Comparison of ENCODE assay signal across 39 cellular contexts in the genomic region with DNA sequence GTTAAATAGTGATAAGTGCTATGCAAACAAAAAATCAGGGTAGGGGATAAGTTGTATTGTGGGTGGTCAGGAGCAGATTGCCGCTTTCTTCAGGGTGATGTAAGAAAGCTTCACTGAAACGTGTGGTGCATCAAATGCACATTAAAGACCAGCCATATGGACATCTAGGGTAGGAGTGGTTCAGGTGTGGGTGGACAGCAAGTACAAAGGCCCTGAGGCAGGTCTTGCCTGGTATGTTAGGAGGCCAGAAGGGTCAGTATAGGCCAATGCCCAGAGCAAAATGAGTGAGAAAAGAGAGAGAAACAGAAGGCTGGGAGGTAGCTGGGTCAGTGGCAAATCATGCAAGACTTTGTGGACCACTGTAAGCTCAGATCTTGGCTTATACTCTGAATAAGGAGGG. TPM values are rescaled to one million over a fixed set of nuclear protein-coding genes. Genes with fewer than 3 reads are reported as not detected.
"Had no signal": no experiment of that assay in that cellular context is flagged by ENCODE, and none has a peak within 500 bp of the region (broad histone marks: within the 10 kb centered on the region; RNA-seq: fewer than 3 reads in every experiment).

No MANE protein-coding gene starts in this region.

- H3K36me3 ChIP-seq: adrenal gland, ascending aorta, breast epithelium, cardiac muscle cell, colonic mucosa, esophagus squamous epithelium, gastroesophageal sphincter, heart right ventricle, WERI-Rb-1 had no signal

- H3K27ac Mint-ChIP-seq: activated B cell treated with CpG ODN at 0.5 μM for 24 hours; activated CD8-positive, alpha-beta T cell treated with anti-CD3 and anti-CD28 coated beads for 36 hours; activated naive CD8-positive, alpha-beta T cell treated with anti-CD3 and anti-CD28 coated beads for 36 hours; activated naive CD8-positive, alpha-beta T cell treated with anti-CD3 and anti-CD28 coated beads, Interleukin-2, amount 50 U/mL, for 24 hours; activated T-helper 17 cell treated with anti-CD3 and anti-CD28 coated beads, Interleukin-2, amount 50 U/mL, for 72 hours; brain had no signal

- H3K9me3 Mint-ChIP-seq: activated B cell treated with CpG ODN at 0.5 μM for 24 hours; activated CD8-positive, alpha-beta T cell treated with anti-CD3 and anti-CD28 coated beads for 36 hours; activated naive CD8-positive, alpha-beta T cell treated with anti-CD3 and anti-CD28 coated beads for 36 hours; activated naive CD8-positive, alpha-beta T cell treated with anti-CD3 and anti-CD28 coated beads, Interleukin-2, amount 50 U/mL, for 24 hours; activated T-cell treated with anti-CD3 and anti-CD28 coated beads, Interleukin-2, amount 50 U/mL, for 4 hours; activated T-helper 17 cell treated with anti-CD3 and anti-CD28 coated beads, Interleukin-2, amount 50 U/mL, for 72 hours; brain had no signal

- DNase-seq: activated B cell treated with CpG ODN at 0.5 μM for 24 hours; activated CD4-positive, alpha-beta T cell treated with anti-CD3 and anti-CD28 coated beads for 48 hours; activated CD4-positive, alpha-beta T cell treated with anti-CD3 and anti-CD28 coated beads, Interleukin-2, amount 50 U/mL, for 1 hour; activated CD4-positive, alpha-beta T cell treated with anti-CD3 and anti-CD28 coated beads, Interleukin-2, amount 50 U/mL, for 48 hours; activated CD8-positive, alpha-beta memory T cell treated with anti-CD3 and anti-CD28 coated beads for 24 hours; activated CD8-positive, alpha-beta T cell treated with anti-CD3 and anti-CD28 coated beads for 36 hours; activated effector memory CD4-positive, alpha-beta T cell treated with Interleukin-2 at 50 U/mL for 16 hours; activated gamma-delta T cell treated with Interleukin-2 at 50 U/mL for 16 hours; activated naive CD4-positive, alpha-beta T cell treated with anti-CD3 and anti-CD28 coated beads, Interleukin-2, amount 50 U/mL, for 16 hours; activated naive CD4-positive, alpha-beta T cell treated with Interleukin-2 at 50 U/mL for 16 hours; activated naive CD8-positive, alpha-beta T cell treated with anti-CD3 and anti-CD28 coated beads for 36 hours; activated naive CD8-positive, alpha-beta T cell treated with anti-CD3 and anti-CD28 coated beads, Interleukin-2, amount 50 U/mL, for 24 hours; activated T-cell treated with anti-CD3 and anti-CD28 coated beads, Interleukin-2, amount 50 U/mL, for 4 hours; adrenal gland; amygdala; central memory CD4-positive, alpha-beta T cell; cerebellar nuclear complex; colonic mucosa; effector CD8-positive, alpha-beta T cell; esophagus squamous epithelium; foreskin melanocyte; heart right ventricle; T-helper 2 cell; WERI-Rb-1 had no signal

- H3K79me2 ChIP-seq: hepatocyte had no signal

- H2AFZ ChIP-seq: hepatocyte had no signal

- H3K36me3 Mint-ChIP-seq: activated naive CD8-positive, alpha-beta T cell treated with anti-CD3 and anti-CD28 coated beads for 36 hours; brain had no signal

- H3K4me1 ChIP-seq: adrenal gland, ascending aorta, colonic mucosa, esophagus squamous epithelium, gastroesophageal sphincter had no signal

- H3K4me3 ChIP-seq: adrenal gland, ascending aorta, breast epithelium, cardiac muscle cell, colonic mucosa, esophagus squamous epithelium, gastroesophageal sphincter, heart right ventricle, hepatocyte had no signal

- H3K4me2 ChIP-seq: hepatocyte had no signal

- ATAC-seq: activated CD4-positive, CD25-positive, alpha-beta regulatory T cell treated with anti-CD3 and anti-CD28 coated beads, Interleukin-2, amount 50 U/mL, for 24 hours; activated CD8-positive, alpha-beta T cell treated with anti-CD3 and anti-CD28 coated beads for 36 hours; activated naive CD8-positive, alpha-beta T cell treated with anti-CD3 and anti-CD28 coated beads, Interleukin-2, amount 50 U/mL, for 24 hours; activated T-cell treated with anti-CD3 and anti-CD28 coated beads, Interleukin-2, amount 50 U/mL, for 4 hours; activated T-helper 17 cell treated with anti-CD3 and anti-CD28 coated beads, Interleukin-2, amount 50 U/mL, for 72 hours; gastroesophageal sphincter; heart right ventricle had no signal

- H3K27me3 ChIP-seq: ascending aorta, breast epithelium had no signal

- H3K9me3 ChIP-seq: adrenal gland, ascending aorta, breast epithelium, colonic mucosa, esophagus squamous epithelium, gastroesophageal sphincter, heart right ventricle had no signal

- H3K27ac ChIP-seq: adrenal gland, ascending aorta, cardiac muscle cell, colonic mucosa, epithelial cell of prostate, esophagus squamous epithelium, gastroesophageal sphincter, heart right ventricle, hepatocyte, WERI-Rb-1 had no signal

RNA-seq across cellular contexts. Expression of gene CISTR, which starts 25.6 kb away (rescaled TPM):
- total RNA-seq: activated B cell treated with CpG ODN at 0.5 μM for 24 hours; activated CD8-positive, alpha-beta T cell treated with anti-CD3 and anti-CD28 coated beads for 36 hours; activated naive CD8-positive, alpha-beta T cell treated with anti-CD3 and anti-CD28 coated beads for 36 hours; activated T-cell treated with anti-CD3 and anti-CD28 coated beads, Interleukin-2, amount 50 U/mL, for 4 hours; activated T-helper 17 cell treated with anti-CD3 and anti-CD28 coated beads, Interleukin-2, amount 50 U/mL, for 72 hours; adrenal gland; ascending aorta; breast epithelium; cardiac muscle cell; colonic mucosa; dermis microvascular lymphatic vessel endothelial cell; endothelial cell of umbilical vein; esophagus squamous epithelium; fibroblast of lung; fibroblast of villous mesenchyme; glomerular endothelial cell; hepatocyte had no signal
- polyA plus RNA-seq: adrenal gland, endothelial cell of umbilical vein, esophagus, fibroblast of lung, hepatocyte had no signal
